8 cellular contexts compared by ENCODE assay signal in genomic region chr1:153967109-153967999, GRCh38. TPM values are rescaled to one million over a fixed set of nuclear protein-coding genes. Genes with fewer than 3 reads are reported as not detected.
DNase-seq lines count a peak whose midpoint lies in the region; ATAC-seq and TF ChIP-seq lines count a peak whose summit lies in the region.

A gene with protein sequence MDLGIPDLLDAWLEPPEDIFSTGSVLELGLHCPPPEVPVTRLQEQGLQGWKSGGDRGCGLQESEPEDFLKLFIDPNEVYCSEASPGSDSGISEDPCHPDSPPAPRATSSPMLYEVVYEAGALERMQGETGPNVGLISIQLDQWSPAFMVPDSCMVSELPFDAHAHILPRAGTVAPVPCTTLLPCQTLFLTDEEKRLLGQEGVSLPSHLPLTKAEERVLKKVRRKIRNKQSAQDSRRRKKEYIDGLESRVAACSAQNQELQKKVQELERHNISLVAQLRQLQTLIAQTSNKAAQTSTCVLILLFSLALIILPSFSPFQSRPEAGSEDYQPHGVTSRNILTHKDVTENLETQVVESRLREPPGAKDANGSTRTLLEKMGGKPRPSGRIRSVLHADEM (plus strand): TSS chr1:153967902. CDS start chr1:153968526, 624 bp downstream.

- peak within 1 kb of the TSS; percentile 96 for H3K27ac ChIP-seq in left ventricle myocardium inferior (replicated peaks)
- H3K27ac ChIP-seq in vagina = peak within 1 kb of the TSS; percentile 93

- no peaks in the 10 kb centered on the region for H3K27me3 Mint-ChIP-seq in progenitor cell of endocrine pancreas

- in situ Hi-C loops in GM13977 (cut with MboI; ENCODE audit: low pct_unique_long_range_greater_than_20kb, low sequenced_read_pairs, unreplicated experiment) = no loop called here

- intact Hi-C loops in left ventricle myocardium inferior (cut with micrococcal nuclease) = no loop called here
- intact Hi-C loops in vagina (cut with DNase I) = no loop called here

- ATAC-seq in HG02870 (IDR thresholded peaks at IDR 0.05; ENCODE audit: unreplicated experiment) = peak; percentile 59

- TF ChIP-seq CTCF in GM13977 (IDR thresholded peaks at IDR 0.05; ENCODE audit: extremely low read depth, insufficient read depth, missing control alignments) = peak; percentile 53
- TF ChIP-seq CTCF in left ventricle myocardium inferior (IDR thresholded peaks at IDR 0.05; ENCODE audit: borderline replicate concordance) = peak; percentile 56
- TF ChIP-seq CTCF in progenitor cell of endocrine pancreas (IDR thresholded peaks at IDR 0.05; ENCODE audit: unreplicated experiment) = peak; percentile 49
- TF ChIP-seq CTCF in vagina (IDR thresholded peaks at IDR 0.05) = peak in 2 of 3 experiments; percentile 16 to 31

- no peaks in the 10 kb centered on the region for H3K9me3 Mint-ChIP-seq in progenitor cell of endocrine pancreas (ENCODE audit: low read depth)

- H3K9me3 ChIP-seq in left ventricle myocardium inferior (replicated peaks) = no peaks in the 10 kb centered on the region
- H3K9me3 ChIP-seq in vagina = no peaks in the 10 kb centered on the region

- peak in 1 of 2 donors; percentile 58 for TF ChIP-seq POLR2A in vagina (IDR thresholded peaks at IDR 0.05)

- peak within 1 kb of the TSS; percentile 78 for H3K4me3 Mint-ChIP-seq in progenitor cell of endocrine pancreas (ENCODE audit: low read depth)

- H3K4me3 ChIP-seq in left ventricle myocardium inferior = peak within 1 kb of the TSS; percentile 72
- H3K4me3 ChIP-seq in vagina = peak within 1 kb of the TSS; percentile 63 to 65

- no peaks in the 10 kb centered on the region for H3K36me3 Mint-ChIP-seq in progenitor cell of endocrine pancreas (ENCODE audit: insufficient read depth)

- H3K27me3 ChIP-seq in left ventricle myocardium inferior (ENCODE audit: low read depth) (no peaks in the 10 kb centered on the region), vagina (no peaks in the 10 kb centered on the region)

- DNase-seq in GM13977 (ENCODE audit: low spot score) (peak; percentile 91), NCI-H1436 treated with DMSO at 0.1 percent for 48 hours (lab: John Stamatoyannopoulos, UW) (peak; percentile 97), T follicular helper cell (ENCODE audit: low read depth) (peak; percentile 75), amniotic stem cell (lab: John Stamatoyannopoulos, UW) (peak; percentile 89), left ventricle myocardium inferior (peak; percentile 93), progenitor cell of endocrine pancreas (ENCODE audit: low spot score, unreplicated experiment) (peak; percentile 86), vagina (ENCODE audit: extremely low spot score in 2 of 2) (peak in 1 of 2 donors; percentile 96)

- H3K36me3 ChIP-seq in left ventricle myocardium inferior = no peaks in the 10 kb centered on the region
- no peaks in the 10 kb centered on the region for H3K36me3 ChIP-seq in vagina

- H3K4me1 ChIP-seq in left ventricle myocardium inferior (peaks cover 51% of the 10 kb centered on the region), vagina (peaks cover 52% of the 10 kb centered on the region)

- H3K4me1 Mint-ChIP-seq in progenitor cell of endocrine pancreas (ENCODE audit: low read depth) = peaks cover 35% of the 10 kb centered on the region

- peak within 1 kb of the TSS; percentile 96 for H3K27ac Mint-ChIP-seq in progenitor cell of endocrine pancreas

RNA-seq across cellular contexts. Expression of the gene that starts here (rescaled TPM):
- 4.8 TPM for total RNA-seq in left ventricle myocardium inferior
- total RNA-seq in progenitor cell of endocrine pancreas = 36.6 and 41.7 TPM in 2 replicates
- total RNA-seq in vagina = 15.2 TPM
